In genomic region chr7:139958599-139959380, GRCh38 we compare ENCODE assay signal across 1 cellular context.
TF ChIP-seq lines count a peak whose summit lies in the region.

No MANE protein-coding gene starts in this region.

TF ChIP-seq in GM23338, 12 proteins besides CTCF, POLR2A, EP300 and RAD21 (continued from another document):
- no peak for TF ChIP-seq ZNF462 (CRISPR knock-in tag; IDR thresholded peaks at IDR 0.05)
- TF ChIP-seq ZNF331 (CRISPR knock-in tag; IDR thresholded peaks at IDR 0.05; ENCODE audit: low read depth) = no peak
- no peak for TF ChIP-seq ETS1 (IDR thresholded peaks at IDR 0.05)
- TF ChIP-seq STAT1 (IDR thresholded peaks at IDR 0.05; ENCODE audit: unreplicated experiment) = no peak
- TF ChIP-seq ZNF114 (CRISPR knock-in tag; IDR thresholded peaks at IDR 0.05) = no peak
- TF ChIP-seq REST (IDR thresholded peaks at IDR 0.05; ENCODE audit: unreplicated experiment) = no peak
- TF ChIP-seq POLR2AphosphoS5 (IDR thresholded peaks at IDR 0.05; ENCODE audit: low read depth) = no peak
- TF ChIP-seq CREB1 (CRISPR knock-in tag; IDR thresholded peaks at IDR 0.05; ENCODE audit: low read depth) = no peak
- no peak for TF ChIP-seq EZH2phosphoT487 (IDR thresholded peaks at IDR 0.05; ENCODE audit: unreplicated experiment)
